ENCODE assay signal across 26 cellular contexts in genomic region chr3:43762486-43762885, GRCh38.
"Had no signal": no experiment of that assay in that cellular context is flagged by ENCODE, and none has a peak within 500 bp of the region (broad histone marks: within the 10 kb centered on the region; RNA-seq: fewer than 3 reads in every experiment).

No MANE protein-coding gene starts in this region.

- H3K9me3 ChIP-seq: esophagus squamous epithelium, gastrocnemius medialis, heart right ventricle, left lung, lower lobe of right lung, mucosa of descending colon had no signal

- ATAC-seq: esophagus mucosa, gastrocnemius medialis, heart right ventricle, left cardiac atrium, left ventricle myocardium superior, mucosa of descending colon had no signal

- H3K36me3 ChIP-seq: esophagus squamous epithelium, gastrocnemius medialis, heart right ventricle, left lung, lower lobe of right lung had no signal

- H3K4me3 ChIP-seq: coronary artery, dorsolateral prefrontal cortex, esophagus squamous epithelium, gastrocnemius medialis, heart right ventricle, left lung, lower lobe of right lung, mucosa of descending colon had no signal

- DNase-seq: dermis blood vessel endothelial cell; dorsolateral prefrontal cortex; effector CD4-positive, alpha-beta T cell; effector memory CD4-positive, alpha-beta T cell; erythroblast; esophagus squamous epithelium; foreskin fibroblast; foreskin melanocyte; gastrocnemius medialis; glutamatergic neuron; head of caudate nucleus; heart right ventricle; hippocampal formation; left cardiac atrium; left lung; left ventricle myocardium superior; lower lobe of right lung; mesendoderm; mucosa of descending colon had no signal

- H3K27me3 ChIP-seq: dorsolateral prefrontal cortex, gastrocnemius medialis, heart right ventricle, left lung had no signal

- FAIRE-seq: colon, endothelial cell of umbilical vein, islet of Langerhans, keratinocyte had no signal

- H3K27ac ChIP-seq: coronary artery, dorsolateral prefrontal cortex, epithelial cell of prostate, esophagus squamous epithelium, gastrocnemius medialis, heart right ventricle, left lung, lower lobe of right lung had no signal
